9 cellular contexts compared by ENCODE assay signal in genomic region chr5:170597109-170597741, GRCh38.
DNase-seq lines count a peak whose midpoint lies in the region; ATAC-seq and TF ChIP-seq lines count a peak whose summit lies in the region.
"Had no signal": no experiment of that assay in that cellular context is flagged by ENCODE, and none has a peak within 500 bp of the region (broad histone marks: within the 10 kb centered on the region; RNA-seq: fewer than 3 reads in every experiment).

No MANE protein-coding gene starts in this region.

- H3K4me3 ChIP-seq in astrocyte of the spinal cord (ENCODE audit: low read depth, low read length) (no peak overlapping the region), upper lobe of right lung (no peak overlapping the region)
- H3K4me3 ChIP-seq: body of pancreas had no signal

- H3K36me3 ChIP-seq in upper lobe of right lung = no peaks in the 10 kb centered on the region

- H3K4me1 ChIP-seq in upper lobe of right lung = no peaks in the 10 kb centered on the region
- H3K4me1 ChIP-seq: body of pancreas had no signal

- in situ Hi-C loops in astrocyte of the spinal cord (cut with HindIII; ENCODE audit: low sequenced_read_pairs) = no loop called here

- DNase-seq in ELF-1 (ENCODE audit: low read depth, low spot score) = peak; percentile 15
- peak; percentile 22 for DNase-seq in HPDE6-E6E7 (ENCODE audit: extremely low spot score)
- DNase-seq in astrocyte of the spinal cord (ENCODE audit: low read depth, low spot score) = peak; percentile 50
- DNase-seq in omental fat pad (ENCODE audit: low spot score) = no peak
- no peak for DNase-seq in 8988T
- no peak for DNase-seq in upper lobe of right lung
- DNase-seq in NCI-H524 treated with DMSO at 0.1 percent for 48 hours (lab: John Stamatoyannopoulos, UW) = no peak

- H3K9me3 ChIP-seq in upper lobe of right lung = no peaks in the 10 kb centered on the region
- H3K9me3 ChIP-seq: body of pancreas had no signal

- no peak overlapping the region for H3K27ac ChIP-seq in upper lobe of right lung
- H3K27ac ChIP-seq: body of pancreas had no signal

- no peaks in the 10 kb centered on the region for H3K27me3 ChIP-seq in upper lobe of right lung
- H3K27me3 ChIP-seq: body of pancreas had no signal

- intact Hi-C loops in upper lobe of right lung (cut with DNase I) = no loop called here

- TF ChIP-seq CTCF in astrocyte of the spinal cord (IDR thresholded peaks at IDR 0.05; ENCODE audit: low read depth, low read length) = no peak
- TF ChIP-seq CTCF in omental fat pad (IDR thresholded peaks at IDR 0.05) = no peak
- no peak for TF ChIP-seq CTCF in upper lobe of right lung (IDR thresholded peaks at IDR 0.05)

- ATAC-seq in omental fat pad (ENCODE audit: low FRiP score) = peak; percentile 90
- ATAC-seq in upper lobe of right lung = no peak
- ATAC-seq in HG02642 (IDR thresholded peaks at IDR 0.05; ENCODE audit: poor library complexity, unreplicated experiment) = no peak
- ATAC-seq: body of pancreas had no signal

Comparison
In these comparisons a context has a peak if more than half of its experiments do, and no peak if none do; other contexts are left out.
1. DNase-seq: peak in ELF-1 (single experiment), HPDE6-E6E7 (single experiment) and astrocyte of the spinal cord (single experiment); none in omental fat pad (single experiment), 8988T (single experiment), upper lobe of right lung (single experiment) and NCI-H524 treated with DMSO at 0.1 percent for 48 hours (single experiment).